8 cellular contexts compared by ENCODE assay signal in the genomic region with DNA sequence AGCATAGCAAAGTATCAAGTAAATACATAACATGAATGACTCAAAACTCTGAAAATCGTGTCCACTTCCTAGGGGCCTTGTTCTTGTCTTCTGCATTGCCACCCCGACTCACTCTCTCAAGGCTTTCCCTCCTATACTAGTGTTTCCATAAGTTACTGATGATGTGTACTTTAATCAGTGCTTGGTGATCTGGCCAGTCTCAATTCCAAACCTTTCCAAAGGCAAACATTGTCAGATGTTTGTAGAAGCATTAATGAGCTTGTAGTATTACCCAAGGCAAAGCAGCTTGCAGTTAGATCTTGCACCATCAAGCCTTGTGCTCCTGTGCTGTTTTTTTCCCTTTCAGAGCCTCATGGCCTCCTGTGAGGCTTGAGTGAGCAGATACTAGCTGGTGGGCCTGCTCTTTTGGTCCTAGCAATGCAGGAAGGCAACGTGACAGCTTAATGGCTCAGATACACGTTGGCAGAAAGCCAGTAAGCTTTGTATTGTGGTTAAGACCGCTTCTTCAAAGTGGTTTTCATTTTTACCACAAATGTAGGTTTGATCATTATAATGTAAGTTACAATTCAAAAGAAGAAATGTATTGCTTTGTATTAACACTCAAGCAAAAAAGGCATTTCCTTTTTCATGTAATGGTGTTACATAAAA. TPM values are rescaled to one million over a fixed set of nuclear protein-coding genes. Genes with fewer than 3 reads are reported as not detected.
DNase-seq lines count a peak whose midpoint lies in the region; ATAC-seq, FAIRE-seq and TF ChIP-seq lines count a peak whose summit lies in the region.

No MANE protein-coding gene starts in this region.

- peak overlapping the region; percentile 47 for H3K4me2 ChIP-seq in A549

- TF ChIP-seq POLR2A in A549 (IDR thresholded peaks at IDR 0.05; ENCODE audit: low read length): no peak
- no peak for TF ChIP-seq POLR2A in esophagus muscularis mucosa (IDR thresholded peaks at IDR 0.05; ENCODE audit: low read depth)

- 46% methylated on average over 5 of the region's 5 CpGs for WGBS in A549 (ENCODE audit: missing lambda C conversion rate)
- WGBS in esophagus muscularis mucosa: 45% methylated on average over 5 of the region's 5 CpGs

- peaks cover 35% of the 10 kb centered on the region for H3K4me1 ChIP-seq in A549
- peaks cover 14% of the 10 kb centered on the region for H3K4me1 ChIP-seq in effector memory CD4-positive, alpha-beta T cell (ENCODE audit: control insufficient read depth, insufficient read depth, low read length, poor library complexity, severe bottlenecking)
- H3K4me1 ChIP-seq in esophagus muscularis mucosa: peaks cover 25 to 69% (median 57%) of the 10 kb centered on the region in 4 donors

- no peaks in the 10 kb centered on the region for H3K36me3 ChIP-seq in effector memory CD4-positive, alpha-beta T cell (ENCODE audit: control insufficient read depth, insufficient read depth, low read length)
- no peaks in the 10 kb centered on the region for H3K36me3 ChIP-seq in esophagus muscularis mucosa

- no peak for ATAC-seq in A549
- ATAC-seq in GM18499 (IDR thresholded peaks at IDR 0.05; ENCODE audit: insufficient read depth, unreplicated experiment): peak; percentile 82
- peak; percentile 73 for ATAC-seq in HG02852 (IDR thresholded peaks at IDR 0.05; ENCODE audit: unreplicated experiment)

- TF ChIP-seq CTCF in A549 (IDR thresholded peaks at IDR 0.05) (no peak), VCaP (conservative IDR thresholded peaks at IDR 0.05) (no peak), esophagus muscularis mucosa (IDR thresholded peaks at IDR 0.05) (no peak)

- H3K9me3 ChIP-seq in A549 (no peaks in the 10 kb centered on the region), esophagus muscularis mucosa (no peaks in the 10 kb centered on the region)
- no peaks in the 10 kb centered on the region for H3K9me3 ChIP-seq in effector memory CD4-positive, alpha-beta T cell (ENCODE audit: control insufficient read depth, low read length)

- TF ChIP-seq EP300 in A549 (IDR thresholded peaks at IDR 0.05): no peak
- TF ChIP-seq EP300 in esophagus muscularis mucosa (IDR thresholded peaks at IDR 0.05): no peak

- intact Hi-C loops in esophagus muscularis mucosa (cut with DNase I): no loop called here

- no peaks in the 10 kb centered on the region for H3K27me3 ChIP-seq in effector memory CD4-positive, alpha-beta T cell (replicated peaks; ENCODE audit: control insufficient read depth, insufficient read depth, low read length, poor library complexity, severe bottlenecking)
- no peaks in the 10 kb centered on the region for H3K27me3 ChIP-seq in esophagus muscularis mucosa

- H3K27ac ChIP-seq in A549 (no peak overlapping the region), VCaP (peak overlapping the region; percentile 69), esophagus muscularis mucosa (replicated peaks in 1 of 4) (no peak overlapping the region)
- no peak overlapping the region for H3K27ac ChIP-seq in effector memory CD4-positive, alpha-beta T cell (ENCODE audit: insufficient read depth, low read length, poor library complexity, severe bottlenecking)

- DNase-seq in A549 (ENCODE audit: low read depth in 1 of 2, low spot score in 1 of 2): peak in 1 of 2 experiments; percentile 4
- DNase-seq in NCI-H1436 (lab: John Stamatoyannopoulos, UW): peak; percentile 41
- peak; percentile 4 to 22 (median 9) for DNase-seq in effector memory CD4-positive, alpha-beta T cell
- peak; percentile 87 for DNase-seq in renal cortical epithelial cell (ENCODE audit: low read depth)
- DNase-seq in esophagus muscularis mucosa (ENCODE audit: extremely low spot score): no peak

- H3K4me3 ChIP-seq in A549 (no peak overlapping the region), esophagus muscularis mucosa (no peak overlapping the region)
- H3K4me3 ChIP-seq in effector memory CD4-positive, alpha-beta T cell (ENCODE audit: insufficient read depth, low read depth, low read length, poor library complexity, severe bottlenecking): no peak overlapping the region

- CTCF ChIA-PET in A549 (lab: Yijun Ruan, JAX): interaction anchor here (1.1 kb wide), 1 partner anchor 43 kb away, joined by 3 read pairs; no protein-coding TSS in a partner anchor

- POLR2A ChIA-PET in A549 (lab: Yijun Ruan, JAX): no interaction called here

- FAIRE-seq in A549 (lab: Jason Lieb, UNC): no peak

- no peak for TF ChIP-seq RAD21 in A549 (conservative IDR thresholded peaks at IDR 0.05 in 1 of 2, IDR thresholded peaks at IDR 0.05 in 1 of 2)

TF ChIP-seq in A549, 52 proteins besides CTCF, POLR2A, EP300 and RAD21:
- no peak for TF ChIP-seq HEYL (CRISPR knock-in tag; IDR thresholded peaks at IDR 0.05)
- TF ChIP-seq RNF2 (IDR thresholded peaks at IDR 0.05; ENCODE audit: borderline replicate concordance, low read depth): no peak
- TF ChIP-seq CEBPB (IDR thresholded peaks at IDR 0.05): no peak
- no peak for TF ChIP-seq MAZ (IDR thresholded peaks at IDR 0.05; ENCODE audit: borderline replicate concordance, low read depth, low read length)
- TF ChIP-seq, protein P1, sequence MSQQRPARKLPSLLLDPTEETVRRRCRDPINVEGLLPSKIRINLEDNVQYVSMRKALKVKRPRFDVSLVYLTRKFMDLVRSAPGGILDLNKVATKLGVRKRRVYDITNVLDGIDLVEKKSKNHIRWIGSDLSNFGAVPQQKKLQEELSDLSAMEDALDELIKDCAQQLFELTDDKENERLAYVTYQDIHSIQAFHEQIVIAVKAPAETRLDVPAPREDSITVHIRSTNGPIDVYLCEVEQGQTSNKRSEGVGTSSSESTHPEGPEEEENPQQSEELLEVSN (IDR thresholded peaks at IDR 0.05; ENCODE audit: borderline replicate concordance, low read depth): no peak
- TF ChIP-seq RFX5 (IDR thresholded peaks at IDR 0.05): no peak
- no peak for TF ChIP-seq CBX8 (IDR thresholded peaks at IDR 0.05)
- no peak for TF ChIP-seq KDM1A (IDR thresholded peaks at IDR 0.05; ENCODE audit: low read depth)
- TF ChIP-seq, protein P2, sequence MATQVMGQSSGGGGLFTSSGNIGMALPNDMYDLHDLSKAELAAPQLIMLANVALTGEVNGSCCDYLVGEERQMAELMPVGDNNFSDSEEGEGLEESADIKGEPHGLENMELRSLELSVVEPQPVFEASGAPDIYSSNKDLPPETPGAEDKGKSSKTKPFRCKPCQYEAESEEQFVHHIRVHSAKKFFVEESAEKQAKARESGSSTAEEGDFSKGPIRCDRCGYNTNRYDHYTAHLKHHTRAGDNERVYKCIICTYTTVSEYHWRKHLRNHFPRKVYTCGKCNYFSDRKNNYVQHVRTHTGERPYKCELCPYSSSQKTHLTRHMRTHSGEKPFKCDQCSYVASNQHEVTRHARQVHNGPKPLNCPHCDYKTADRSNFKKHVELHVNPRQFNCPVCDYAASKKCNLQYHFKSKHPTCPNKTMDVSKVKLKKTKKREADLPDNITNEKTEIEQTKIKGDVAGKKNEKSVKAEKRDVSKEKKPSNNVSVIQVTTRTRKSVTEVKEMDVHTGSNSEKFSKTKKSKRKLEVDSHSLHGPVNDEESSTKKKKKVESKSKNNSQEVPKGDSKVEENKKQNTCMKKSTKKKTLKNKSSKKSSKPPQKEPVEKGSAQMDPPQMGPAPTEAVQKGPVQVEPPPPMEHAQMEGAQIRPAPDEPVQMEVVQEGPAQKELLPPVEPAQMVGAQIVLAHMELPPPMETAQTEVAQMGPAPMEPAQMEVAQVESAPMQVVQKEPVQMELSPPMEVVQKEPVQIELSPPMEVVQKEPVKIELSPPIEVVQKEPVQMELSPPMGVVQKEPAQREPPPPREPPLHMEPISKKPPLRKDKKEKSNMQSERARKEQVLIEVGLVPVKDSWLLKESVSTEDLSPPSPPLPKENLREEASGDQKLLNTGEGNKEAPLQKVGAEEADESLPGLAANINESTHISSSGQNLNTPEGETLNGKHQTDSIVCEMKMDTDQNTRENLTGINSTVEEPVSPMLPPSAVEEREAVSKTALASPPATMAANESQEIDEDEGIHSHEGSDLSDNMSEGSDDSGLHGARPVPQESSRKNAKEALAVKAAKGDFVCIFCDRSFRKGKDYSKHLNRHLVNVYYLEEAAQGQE (IDR thresholded peaks at IDR 0.05): no peak
- TF ChIP-seq, protein P3, sequence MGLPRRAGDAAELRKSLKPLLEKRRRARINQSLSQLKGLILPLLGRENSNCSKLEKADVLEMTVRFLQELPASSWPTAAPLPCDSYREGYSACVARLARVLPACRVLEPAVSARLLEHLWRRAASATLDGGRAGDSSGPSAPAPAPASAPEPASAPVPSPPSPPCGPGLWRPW (IDR thresholded peaks at IDR 0.05): no peak
- no peak for TF ChIP-seq SREBF2 (IDR thresholded peaks at IDR 0.05)
TF ChIP-seq in A549: peak in this region for 0.

RNA-seq across cellular contexts. Expression of a gene that starts 51.8 kb away (rescaled TPM):
- 28.9 and 37.1 TPM in 2 replicates for polyA plus RNA-seq in A549 (2011; rRNA removed)
- 6.8 and 8.3 TPM in 2 replicates for polyA plus RNA-seq in A549 (2012; cell fraction: cytosol; rRNA removed)
- 8.4 and 12.0 TPM in 2 replicates for polyA plus RNA-seq in A549 (2012; cell fraction: nucleus; rRNA removed)
- polyA plus RNA-seq in A549 (2017; fragmentation: RNase III; extraction: RNeasy Plus Mini Kit Qiagen cat#74134 plus additional on column Dnase treatment): 16.0 to 17.6 TPM (median 16.5 TPM) in 3 replicates
- 17.9 and 20.3 TPM in 2 replicates for polyA minus RNA-seq in A549 (2011; rRNA and poly(A)+ RNA removed)
- 90.7 and 93.4 TPM in 2 replicates for total RNA-seq in renal cortical epithelial cell
- 10 to 100 TPM; 49.7 to 75.2 (median 60.8) TPM for total RNA-seq in esophagus muscularis mucosa

Comparison
In these comparisons a context has a peak if more than half of its experiments do, and no peak if none do; other contexts are left out.
1. ATAC-seq: peak in GM18499 (single experiment) and HG02852 (single experiment); none in A549 (0 of 2).